ENCODE assay signal across 22 cellular contexts in the genomic region with DNA sequence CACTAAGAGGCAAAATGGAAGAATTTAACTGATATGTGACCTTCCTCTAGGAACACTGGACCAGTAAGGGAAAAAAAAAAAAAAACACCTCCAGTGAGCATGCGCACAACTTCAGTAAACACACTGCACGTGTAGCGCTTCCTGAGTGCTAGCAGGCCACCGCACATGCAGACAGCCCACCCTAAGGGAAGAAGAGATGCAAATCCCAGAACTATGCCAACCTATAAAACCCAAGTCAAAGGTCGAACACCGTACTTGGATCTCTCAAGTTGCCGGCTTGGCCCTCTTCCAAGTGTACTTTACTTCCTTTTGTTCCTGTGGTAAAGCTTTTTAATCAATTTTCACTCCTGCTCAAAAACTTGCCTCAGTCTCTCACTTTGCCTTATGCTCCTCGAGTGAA.
DNase-seq lines count a peak whose midpoint lies in the region; ATAC-seq, FAIRE-seq and TF ChIP-seq lines count a peak whose summit lies in the region.
"Had no signal": no experiment of that assay in that cellular context is flagged by ENCODE, and none has a peak within 500 bp of the region (broad histone marks: within the 10 kb centered on the region; RNA-seq: fewer than 3 reads in every experiment).

No MANE protein-coding gene starts in this region.

- in situ Hi-C loops in K562 (cut with MboI), result no loop called here

- H3K9me3 ChIP-seq in K562 (replicated peaks; ENCODE audit: control insufficient read depth, insufficient read depth, low read depth, low read length), result no peaks in the 10 kb centered on the region

- TF ChIP-seq POLR2A in K562 (conservative IDR thresholded peaks at IDR 0.05), result no peak

- CTCF ChIA-PET in K562 (lab: Yijun Ruan, JAX; ENCODE audit: low intra/inter-chr PET ratio), result no interaction called here
- CTCF ChIA-PET in activated CD8-positive, alpha-beta T cell treated with anti-CD3 and anti-CD28 coated beads, Interleukin-2, amount 10 ng/mL, durations not matched to agents 7 days and 5 days (lab: Charles Lee), result no interaction called here

- H3K4me1 Mint-ChIP-seq in activated CD8-positive, alpha-beta T cell treated with anti-CD3 and anti-CD28 coated beads, Interleukin-2, amount 10 ng/mL, durations not matched to agents 7 days and 5 days (ENCODE audit: low read depth), result no peaks in the 10 kb centered on the region
- H3K4me1 Mint-ChIP-seq: CD8-positive, alpha-beta memory T cell had no signal

- no peaks in the 10 kb centered on the region for H3K36me3 Mint-ChIP-seq in activated CD8-positive, alpha-beta T cell treated with anti-CD3 and anti-CD28 coated beads, Interleukin-2, amount 10 ng/mL, durations not matched to agents 7 days and 5 days (ENCODE audit: low read depth)
- H3K36me3 Mint-ChIP-seq: CD8-positive, alpha-beta memory T cell had no signal

- intact Hi-C loops in K562 (cut with micrococcal nuclease), result no loop called here

- no peaks in the 10 kb centered on the region for H4K20me1 ChIP-seq in K562 (replicated peaks; ENCODE audit: control insufficient read depth, insufficient read depth, low read length)

- TF ChIP-seq CTCF in K562 (IDR thresholded peaks at IDR 0.05 in 2 of 3, conservative IDR thresholded peaks at IDR 0.05 in 1 of 3; ENCODE audit: insufficient read depth in 2 of 3, low read depth in 1 of 3, low read length in 3 of 3), result no peak

- H3K27me3 Mint-ChIP-seq in activated CD8-positive, alpha-beta T cell treated with anti-CD3 and anti-CD28 coated beads, Interleukin-2, amount 10 ng/mL, durations not matched to agents 7 days and 5 days (ENCODE audit: low read depth), result no peaks in the 10 kb centered on the region
- H3K27me3 Mint-ChIP-seq: CD8-positive, alpha-beta memory T cell had no signal

- peaks cover 13% of the 10 kb centered on the region for H3K9me3 Mint-ChIP-seq in activated CD8-positive, alpha-beta T cell treated with anti-CD3 and anti-CD28 coated beads, Interleukin-2, amount 10 ng/mL, durations not matched to agents 7 days and 5 days (ENCODE audit: insufficient read depth)

- no peak overlapping the region for H3K9ac ChIP-seq in K562 (ENCODE audit: insufficient read depth in 1 of 2, low read depth in 2 of 2, low read length in 2 of 2)
- H3K9ac ChIP-seq: GM23248 had no signal

- no peak overlapping the region for H3K27ac Mint-ChIP-seq in activated CD8-positive, alpha-beta T cell treated with anti-CD3 and anti-CD28 coated beads, Interleukin-2, amount 10 ng/mL, durations not matched to agents 7 days and 5 days
- H3K27ac Mint-ChIP-seq: CD8-positive, alpha-beta memory T cell had no signal

- FAIRE-seq in K562 (lab: Jason Lieb, UNC), result no peak

- ATAC-seq in K562 (no peak), HG02759 (IDR thresholded peaks at IDR 0.05; ENCODE audit: unreplicated experiment) (no peak), GM18907 (IDR thresholded peaks at IDR 0.05; ENCODE audit: unreplicated experiment) (no peak)
- no peak for ATAC-seq in activated CD8-positive, alpha-beta T cell treated with anti-CD3 and anti-CD28 coated beads, Interleukin-2, amount 10 ng/mL, durations not matched to agents 7 days and 5 days

- no peak overlapping the region for H3K4me3 ChIP-seq in K562
- H3K4me3 ChIP-seq: GM23248 had no signal

- no peak for TF ChIP-seq RAD21 in K562 (CRISPR knock-in tag; conservative IDR thresholded peaks at IDR 0.05 in 1 of 2, IDR thresholded peaks at IDR 0.05 in 1 of 2)

- H3K27ac ChIP-seq in K562 (ENCODE audit: extremely low read depth, low read depth, low read length), result no peak overlapping the region
- H3K27ac ChIP-seq: C4-2B had no signal

- H3K36me3 ChIP-seq in K562 (ENCODE audit: control insufficient read depth, insufficient read depth, low read length), result no peaks in the 10 kb centered on the region

- TF ChIP-seq EP300 in K562 (IDR thresholded peaks at IDR 0.05; ENCODE audit: low read length), result no peak

- 0% methylated on average over 5 of the region's 8 CpGs for WGBS in K562 (ENCODE audit: insufficient coverage, low coverage, missing lambda C conversion rate)

- H2AFZ ChIP-seq in K562 (ENCODE audit: low read depth, low read length), result no peak overlapping the region

- H3K4me2 ChIP-seq in K562 (ENCODE audit: insufficient read depth, low read length), result no peak overlapping the region

- no TSS peak for BruUV-seq in K562 (replicated peaks; lab: Mats Ljungman, UMichigan)

- H3K4me3 Mint-ChIP-seq in activated CD8-positive, alpha-beta T cell treated with anti-CD3 and anti-CD28 coated beads, Interleukin-2, amount 10 ng/mL, durations not matched to agents 7 days and 5 days, result no peak overlapping the region
- H3K4me3 Mint-ChIP-seq: CD8-positive, alpha-beta memory T cell had no signal

- H3K27me3 ChIP-seq in K562 (ENCODE audit: control insufficient read depth in 2 of 2, insufficient read depth in 2 of 2, low read length in 2 of 2), result no peaks in the 10 kb centered on the region

- H3K9me1 ChIP-seq in K562 (ENCODE audit: control insufficient read depth, insufficient read depth, low read length), result no peaks in the 10 kb centered on the region

- DNase-seq in COLO668 (lab: John Stamatoyannopoulos, UW; ENCODE audit: unreplicated experiment) (peak; percentile 4), LoVo (ENCODE audit: low spot score) (peak; percentile 41), K562 (ENCODE audit: extremely low read depth in 1 of 4, low spot score in 3 of 4) (no peak), mucosa of gallbladder (ENCODE audit: low spot score) (peak; percentile 77), GM19240 (ENCODE audit: insufficient read length, low spot score) (no peak)
- DNase-seq in activated CD8-positive, alpha-beta T cell treated with anti-CD3 and anti-CD28 coated beads, Interleukin-2, amount 10 ng/mL, durations not matched to agents 7 days and 5 days, result no peak
- DNase-seq: AML-193; CD8-positive, alpha-beta memory T cell; EL; GF-D8; GM23248; HCEC 1CT; IMR-90; Karpas-422; NCI-H1417; NCI-H1694 treated with DMSO at 0.1 percent for 48 hours; NCI-H2081 treated with DMSO at 0.1 percent for 48 hours; NCI-H774; Right ventricle myocardium superior had no signal

- no peaks in the 10 kb centered on the region for H3K4me1 ChIP-seq in K562 (replicated peaks in 1 of 2; ENCODE audit: control insufficient read depth in 2 of 2, insufficient read depth in 2 of 2, low read length in 2 of 2)

- POLR2A ChIA-PET in K562 (lab: Yijun Ruan, JAX), result no interaction called here
- POLR2A ChIA-PET in activated CD8-positive, alpha-beta T cell treated with anti-CD3 and anti-CD28 coated beads, Interleukin-2, amount 10 ng/mL, durations not matched to agents 7 days and 5 days (lab: Charles Lee), result no interaction called here

- no peaks in the 10 kb centered on the region for H3K79me2 ChIP-seq in K562 (ENCODE audit: control insufficient read depth, insufficient read depth, low read length)

TF ChIP-seq in K562, 482 proteins besides CTCF, POLR2A, EP300 and RAD21 (continues in another document):
- TF ChIP-seq ZNF589 (CRISPR knock-in tag; IDR thresholded peaks at IDR 0.05; ENCODE audit: low read depth), result peak; percentile 51; the same call in 1 of the 2 replicates
- TF ChIP-seq, protein P1, sequence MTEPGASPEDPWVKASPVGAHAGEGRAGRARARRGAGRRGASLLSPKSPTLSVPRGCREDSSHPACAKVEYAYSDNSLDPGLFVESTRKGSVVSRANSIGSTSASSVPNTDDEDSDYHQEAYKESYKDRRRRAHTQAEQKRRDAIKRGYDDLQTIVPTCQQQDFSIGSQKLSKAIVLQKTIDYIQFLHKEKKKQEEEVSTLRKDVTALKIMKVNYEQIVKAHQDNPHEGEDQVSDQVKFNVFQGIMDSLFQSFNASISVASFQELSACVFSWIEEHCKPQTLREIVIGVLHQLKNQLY (CRISPR knock-in tag; conservative IDR thresholded peaks at IDR 0.05), result no peak
- TF ChIP-seq ZC3H11A (IDR thresholded peaks at IDR 0.05; ENCODE audit: low read depth, low read length), result no peak
- 0 out of 2 replicates have a peak, but pooled peaks have one; percentile 27 for TF ChIP-seq ZNF584 (CRISPR knock-in tag; IDR thresholded peaks at IDR 0.05; ENCODE audit: low read depth)

Comparison
In these comparisons a context has a peak if more than half of its experiments do, and no peak if none do; other contexts are left out.
1. DNase-seq: peak in COLO668 (single experiment), LoVo (single experiment) and mucosa of gallbladder (single experiment); none in K562 (0 of 4), GM19240 (single experiment) and activated CD8-positive, alpha-beta T cell treated with anti-CD3 and anti-CD28 coated beads, Interleukin-2, amount 10 ng/mL, durations not matched to agents 7 days and 5 days (single experiment).